Comparison of ENCODE assay signal across 15 cellular contexts in genomic region chr2:14140009-14140408, GRCh38.
DNase-seq lines count a peak whose midpoint lies in the region; ATAC-seq and TF ChIP-seq lines count a peak whose summit lies in the region.
"Had no signal": no experiment of that assay in that cellular context is flagged by ENCODE, and none has a peak within 500 bp of the region (broad histone marks: within the 10 kb centered on the region; RNA-seq: fewer than 3 reads in every experiment).

No MANE protein-coding gene starts in this region.

- BruUV-seq in Calu3 (replicated peaks; lab: Mats Ljungman, UMichigan), result no TSS peak

- H3F3A ChIP-seq in GM23338 (replicated peaks; ENCODE audit: low read depth), result no peaks in the 10 kb centered on the region

- H3K36me3 Mint-ChIP-seq in GM23338 (ENCODE audit: low read depth) (no peaks in the 10 kb centered on the region), WTC11 (no peaks in the 10 kb centered on the region), Calu3 (ENCODE audit: insufficient read depth, unreplicated experiment) (no peaks in the 10 kb centered on the region)
- H3K36me3 Mint-ChIP-seq: CD4-positive, CD25-positive, alpha-beta regulatory T cell; CD8-positive, alpha-beta memory T cell had no signal

- H3K36me3 ChIP-seq in GM23338 (ENCODE audit: insufficient read depth), result no peaks in the 10 kb centered on the region
- no peaks in the 10 kb centered on the region for H3K36me3 ChIP-seq in iPS DF 6.9 (ENCODE audit: control insufficient read depth, insufficient read depth, low read length)
- H3K36me3 ChIP-seq: BE2C had no signal

- H3K4me1 Mint-ChIP-seq in GM23338 (peaks cover 16% of the 10 kb centered on the region), WTC11 (peaks cover 19% of the 10 kb centered on the region), Calu3 (ENCODE audit: low read depth, unreplicated experiment) (no peaks in the 10 kb centered on the region)
- H3K4me1 Mint-ChIP-seq: CD4-positive, CD25-positive, alpha-beta regulatory T cell; CD8-positive, alpha-beta memory T cell had no signal

- POLR2A ChIA-PET in WTC11 (lab: Charles Lee), result no interaction called here

- 0 out of 2 replicates have a peak overlapping the region, but pooled peaks have one; percentile 2 for H3K4me2 ChIP-seq in GM23338

- no peaks in the 10 kb centered on the region for H3K27me3 ChIP-seq in GM23338 (ENCODE audit: insufficient read depth)
- no peaks in the 10 kb centered on the region for H3K27me3 ChIP-seq in iPS DF 6.9 (ENCODE audit: control insufficient read depth, insufficient read depth, low read length)
- H3K27me3 ChIP-seq: BE2C had no signal

- H3K79me2 ChIP-seq in GM23338 (replicated peaks; ENCODE audit: insufficient read depth), result no peaks in the 10 kb centered on the region

- CTCF ChIA-PET in WTC11 (lab: Charles Lee), result no interaction called here
- CTCF ChIA-PET in Calu3 (lab: Charles Lee), result no interaction called here

- H3K9me3 ChIP-seq in iPS DF 6.9 (ENCODE audit: control insufficient read depth, insufficient read depth, low read length), result no peaks in the 10 kb centered on the region
- H3K9me3 ChIP-seq: BE2C had no signal

- DNase-seq in GM23338 (ENCODE audit: low spot score), result peak; percentile 30
- DNase-seq in WTC11 (ENCODE audit: low spot score), result peak; percentile 27
- DNase-seq in iPS DF 6.9 (ENCODE audit: low read depth, low spot score), result peak; percentile 5
- no peak for DNase-seq in Calu3
- DNase-seq: ACHN; BE2C; C1 segment of cervical spinal cord; CD4-positive, CD25-positive, alpha-beta regulatory T cell; CD8-positive, alpha-beta memory T cell; COR-L47; GDM1; HCEC 1CT had no signal

- no peaks in the 10 kb centered on the region for H3K9me2 ChIP-seq in GM23338 (ENCODE audit: insufficient read depth)

- TF ChIP-seq CTCF in GM23338 (conservative IDR thresholded peaks at IDR 0.05; ENCODE audit: low read depth in 2 of 2) (no peak), WTC11 (IDR thresholded peaks at IDR 0.05) (no peak), Calu3 (IDR thresholded peaks at IDR 0.05; ENCODE audit: unreplicated experiment) (no peak)

- no peaks in the 10 kb centered on the region for H3K27me3 Mint-ChIP-seq in GM23338 (ENCODE audit: insufficient read depth, low read depth, poor library complexity)
- H3K27me3 Mint-ChIP-seq in WTC11 (ENCODE audit: low read depth), result no peaks in the 10 kb centered on the region
- no peaks in the 10 kb centered on the region for H3K27me3 Mint-ChIP-seq in Calu3 (ENCODE audit: unreplicated experiment)
- H3K27me3 Mint-ChIP-seq: CD4-positive, CD25-positive, alpha-beta regulatory T cell; CD8-positive, alpha-beta memory T cell had no signal

- no CpG with 5 or more reads among the region's 5 CpGs for WGBS in iPS DF 6.9 (ENCODE audit: insufficient coverage, insufficient read length)

- H2AFZ ChIP-seq in GM23338, result 0 out of 2 replicates have a peak overlapping the region, but pooled peaks have one; percentile 4

- H3K4me1 ChIP-seq in GM23338 (ENCODE audit: insufficient read depth) (peaks cover 9% of the 10 kb centered on the region), iPS DF 6.9 (ENCODE audit: control insufficient read depth, insufficient read depth, low read length) (no peaks in the 10 kb centered on the region)
- H3K4me1 ChIP-seq: BE2C had no signal

- H3K4me3 Mint-ChIP-seq in GM23338 (no peak overlapping the region), WTC11 (no peak overlapping the region), Calu3 (ENCODE audit: low read depth, unreplicated experiment) (no peak overlapping the region)
- H3K4me3 Mint-ChIP-seq: CD4-positive, CD25-positive, alpha-beta regulatory T cell; CD8-positive, alpha-beta memory T cell had no signal

- no peak overlapping the region for H3K4me3 ChIP-seq in GM23338
- H3K4me3 ChIP-seq in iPS DF 6.9 (ENCODE audit: low read length), result no peak overlapping the region

- H3K9me3 Mint-ChIP-seq in GM23338 (no peaks in the 10 kb centered on the region), WTC11 (no peaks in the 10 kb centered on the region), Calu3 (ENCODE audit: low read depth, unreplicated experiment) (no peaks in the 10 kb centered on the region)

- no peaks in the 10 kb centered on the region for H4K20me1 ChIP-seq in GM23338 (replicated peaks; ENCODE audit: insufficient read depth)

- H3K27ac ChIP-seq in GM23338 (ENCODE audit: low read depth), result no peak overlapping the region
- no peak overlapping the region for H3K27ac ChIP-seq in iPS DF 6.9 (ENCODE audit: low read length)
- H3K27ac ChIP-seq: HL-60 had no signal

- no peak overlapping the region for H3K27ac Mint-ChIP-seq in GM23338
- no peak overlapping the region for H3K27ac Mint-ChIP-seq in WTC11
- H3K27ac Mint-ChIP-seq in Calu3 (ENCODE audit: unreplicated experiment), result no peak overlapping the region
- H3K27ac Mint-ChIP-seq: CD4-positive, CD25-positive, alpha-beta regulatory T cell; CD8-positive, alpha-beta memory T cell had no signal

- intact Hi-C loops in Calu3 (cut with micrococcal nuclease; ENCODE audit: unreplicated experiment), result no loop called here

- ATAC-seq in GM23338 (peak; percentile 52; the same call in 2 of the 3 replicates), WTC11 (peak; percentile 28; the same call in 1 of the 2 replicates), HG02798 (IDR thresholded peaks at IDR 0.05; ENCODE audit: poor library complexity, unreplicated experiment) (no peak), GM18861 (IDR thresholded peaks at IDR 0.05; ENCODE audit: unreplicated experiment) (no peak)

TF ChIP-seq in GM23338, 12 proteins besides CTCF, POLR2A, EP300 and RAD21:
- TF ChIP-seq STAT1 (IDR thresholded peaks at IDR 0.05; ENCODE audit: unreplicated experiment) (no peak), ZNF114 (CRISPR knock-in tag; IDR thresholded peaks at IDR 0.05) (no peak)
- TF ChIP-seq, protein P1, sequence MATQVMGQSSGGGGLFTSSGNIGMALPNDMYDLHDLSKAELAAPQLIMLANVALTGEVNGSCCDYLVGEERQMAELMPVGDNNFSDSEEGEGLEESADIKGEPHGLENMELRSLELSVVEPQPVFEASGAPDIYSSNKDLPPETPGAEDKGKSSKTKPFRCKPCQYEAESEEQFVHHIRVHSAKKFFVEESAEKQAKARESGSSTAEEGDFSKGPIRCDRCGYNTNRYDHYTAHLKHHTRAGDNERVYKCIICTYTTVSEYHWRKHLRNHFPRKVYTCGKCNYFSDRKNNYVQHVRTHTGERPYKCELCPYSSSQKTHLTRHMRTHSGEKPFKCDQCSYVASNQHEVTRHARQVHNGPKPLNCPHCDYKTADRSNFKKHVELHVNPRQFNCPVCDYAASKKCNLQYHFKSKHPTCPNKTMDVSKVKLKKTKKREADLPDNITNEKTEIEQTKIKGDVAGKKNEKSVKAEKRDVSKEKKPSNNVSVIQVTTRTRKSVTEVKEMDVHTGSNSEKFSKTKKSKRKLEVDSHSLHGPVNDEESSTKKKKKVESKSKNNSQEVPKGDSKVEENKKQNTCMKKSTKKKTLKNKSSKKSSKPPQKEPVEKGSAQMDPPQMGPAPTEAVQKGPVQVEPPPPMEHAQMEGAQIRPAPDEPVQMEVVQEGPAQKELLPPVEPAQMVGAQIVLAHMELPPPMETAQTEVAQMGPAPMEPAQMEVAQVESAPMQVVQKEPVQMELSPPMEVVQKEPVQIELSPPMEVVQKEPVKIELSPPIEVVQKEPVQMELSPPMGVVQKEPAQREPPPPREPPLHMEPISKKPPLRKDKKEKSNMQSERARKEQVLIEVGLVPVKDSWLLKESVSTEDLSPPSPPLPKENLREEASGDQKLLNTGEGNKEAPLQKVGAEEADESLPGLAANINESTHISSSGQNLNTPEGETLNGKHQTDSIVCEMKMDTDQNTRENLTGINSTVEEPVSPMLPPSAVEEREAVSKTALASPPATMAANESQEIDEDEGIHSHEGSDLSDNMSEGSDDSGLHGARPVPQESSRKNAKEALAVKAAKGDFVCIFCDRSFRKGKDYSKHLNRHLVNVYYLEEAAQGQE (IDR thresholded peaks at IDR 0.05; ENCODE audit: unreplicated experiment), result no peak

TF ChIP-seq in WTC11, 78 proteins besides CTCF, POLR2A, EP300 and RAD21 (continues in another document):
- TF ChIP-seq TEAD1 (CRISPR knock-in tag; IDR thresholded peaks at IDR 0.05) (no peak), JUN (CRISPR knock-in tag; IDR thresholded peaks at IDR 0.05) (no peak), STAT6 (CRISPR knock-in tag; conservative IDR thresholded peaks at IDR 0.05; ENCODE audit: low read depth) (no peak), NFE2L1 (CRISPR knock-in tag; IDR thresholded peaks at IDR 0.05) (no peak), OVOL2 (CRISPR knock-in tag; IDR thresholded peaks at IDR 0.05; ENCODE audit: borderline replicate concordance) (no peak), MLX (CRISPR knock-in tag; IDR thresholded peaks at IDR 0.05) (no peak)
- TF ChIP-seq, protein P2, sequence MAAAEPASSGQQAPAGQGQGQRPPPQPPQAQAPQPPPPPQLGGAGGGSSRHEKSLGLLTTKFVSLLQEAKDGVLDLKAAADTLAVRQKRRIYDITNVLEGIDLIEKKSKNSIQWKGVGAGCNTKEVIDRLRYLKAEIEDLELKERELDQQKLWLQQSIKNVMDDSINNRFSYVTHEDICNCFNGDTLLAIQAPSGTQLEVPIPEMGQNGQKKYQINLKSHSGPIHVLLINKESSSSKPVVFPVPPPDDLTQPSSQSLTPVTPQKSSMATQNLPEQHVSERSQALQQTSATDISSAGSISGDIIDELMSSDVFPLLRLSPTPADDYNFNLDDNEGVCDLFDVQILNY (CRISPR knock-in tag; IDR thresholded peaks at IDR 0.05), result no peak

Comparison
In these comparisons a context has a peak if more than half of its experiments do, and no peak if none do; other contexts are left out.
1. ATAC-seq: peak in GM23338 (single experiment) and WTC11 (single experiment); none in HG02798 (single experiment) and GM18861 (single experiment).